17 cellular contexts compared by ENCODE assay signal in genomic region chr12:21649034-21649433, GRCh38. TPM values are rescaled to one million over a fixed set of nuclear protein-coding genes. Genes with fewer than 3 reads are reported as not detected.
A peak's percentile ranks its signal among the peaks of the same experiment; 100 is the strongest.
DNase-seq lines count a peak whose midpoint lies in the region; ATAC-seq and TF ChIP-seq lines count a peak whose summit lies in the region.
"Had no signal": no experiment of that assay in that cellular context is flagged by ENCODE, and none has a peak within 500 bp of the region (broad histone marks: within the 10 kb centered on the region; RNA-seq: fewer than 3 reads in every experiment).

No MANE protein-coding gene starts in this region.

- intact Hi-C loops in left ventricle myocardium superior (cut with micrococcal nuclease) = no loop called here
- intact Hi-C loops in Right ventricle myocardium inferior (cut with DNase I) = no loop called here

- no peak for DNase-seq in left ventricle myocardium superior
- no peak for DNase-seq in Right ventricle myocardium inferior (ENCODE audit: missing footprints)
- no peak for DNase-seq in GM23338 (ENCODE audit: low spot score)
- no peak for DNase-seq in effector memory CD8-positive, alpha-beta T cell
- DNase-seq in osteoblast (ENCODE audit: insufficient read length, low spot score, missing footprints) = no peak
- no peak for DNase-seq in NCI-H146 (lab: John Stamatoyannopoulos, UW)
- DNase-seq: EL, MV-4-11, NCI-H1417 treated with DMSO at 0.1 percent for 48 hours, NCI-H2029 treated with DMSO at 0.1 percent for 48 hours, NCI-H510A, Peyer's patch, SHP77 had no signal

- no peaks in the 10 kb centered on the region for H3K9me2 ChIP-seq in GM23338 (ENCODE audit: insufficient read depth)

- no peaks in the 10 kb centered on the region for H3K9me3 ChIP-seq in osteoblast (ENCODE audit: low read depth, low read length)
- H3K9me3 ChIP-seq: HAP-1, Peyer's patch had no signal

- H3F3A ChIP-seq in GM23338 (replicated peaks; ENCODE audit: low read depth) = no peaks in the 10 kb centered on the region

- H3K4me1 ChIP-seq in GM23338 (ENCODE audit: insufficient read depth) (peaks cover 46% of the 10 kb centered on the region), osteoblast (ENCODE audit: insufficient read depth, low read length) (no peaks in the 10 kb centered on the region)
- H3K4me1 ChIP-seq: Peyer's patch had no signal

- H3K27ac Mint-ChIP-seq in GM23338 = no peak overlapping the region
- peak overlapping the region; percentile 7 to 51 for H3K27ac Mint-ChIP-seq in effector memory CD8-positive, alpha-beta T cell

- H3K27ac ChIP-seq in GM23338 (ENCODE audit: low read depth) (no peak overlapping the region), osteoblast (ENCODE audit: low read depth, low read length) (no peak overlapping the region)
- H3K27ac ChIP-seq: Peyer's patch had no signal

- peaks cover 94% of the 10 kb centered on the region for H3K79me2 ChIP-seq in GM23338 (replicated peaks; ENCODE audit: insufficient read depth)
- peaks cover 50% of the 10 kb centered on the region for H3K79me2 ChIP-seq in osteoblast (ENCODE audit: insufficient read depth, low read length)

- H3K27me3 ChIP-seq in GM23338 (ENCODE audit: insufficient read depth) = no peaks in the 10 kb centered on the region
- no peaks in the 10 kb centered on the region for H3K27me3 ChIP-seq in osteoblast (ENCODE audit: insufficient read depth, low read length)
- H3K27me3 ChIP-seq: Peyer's patch had no signal

- TF ChIP-seq CTCF in GM23338 (conservative IDR thresholded peaks at IDR 0.05; ENCODE audit: low read depth in 2 of 2) = no peak
- no peak for TF ChIP-seq CTCF in osteoblast (IDR thresholded peaks at IDR 0.05; ENCODE audit: extremely low read depth, low read depth, low read length)

- ATAC-seq in left ventricle myocardium superior = peak; percentile 35
- no peak for ATAC-seq in Right ventricle myocardium inferior
- no peak for ATAC-seq in GM23338
- ATAC-seq in effector memory CD8-positive, alpha-beta T cell (replicated peaks) = no peak
- ATAC-seq in GM18502 (IDR thresholded peaks at IDR 0.05; ENCODE audit: poor library complexity, unreplicated experiment) = no peak

- peaks cover 76% of the 10 kb centered on the region for H3K4me1 Mint-ChIP-seq in GM23338
- H3K4me1 Mint-ChIP-seq in effector memory CD8-positive, alpha-beta T cell (ENCODE audit: low read depth in 2 of 2) = peaks cover 19 to 62% of the 10 kb centered on the region in 2 donors

- H2AFZ ChIP-seq in GM23338 (no peak overlapping the region), osteoblast (ENCODE audit: low read length) (no peak overlapping the region)

- peaks cover 99% of the 10 kb centered on the region for H3K36me3 Mint-ChIP-seq in GM23338 (ENCODE audit: low read depth)
- peaks cover 69% of the 10 kb centered on the region for H3K36me3 Mint-ChIP-seq in effector memory CD8-positive, alpha-beta T cell (ENCODE audit: insufficient read depth)

- H3K4me3 ChIP-seq in GM23338 (no peak overlapping the region; the same call in 1 of the 2 replicates), osteoblast (ENCODE audit: insufficient read depth, low read length) (no peak overlapping the region)
- H3K4me3 ChIP-seq: HAP-1, Peyer's patch had no signal

- no peaks in the 10 kb centered on the region for H3K9me3 Mint-ChIP-seq in GM23338
- no peaks in the 10 kb centered on the region for H3K9me3 Mint-ChIP-seq in effector memory CD8-positive, alpha-beta T cell

- H3K36me3 ChIP-seq in GM23338 (ENCODE audit: insufficient read depth) = peaks cover 86% of the 10 kb centered on the region
- peaks cover 81% of the 10 kb centered on the region for H3K36me3 ChIP-seq in osteoblast (ENCODE audit: insufficient read depth, low read length)

- H4K20me1 ChIP-seq in GM23338 (replicated peaks; ENCODE audit: insufficient read depth) (peaks cover 68% of the 10 kb centered on the region), osteoblast (ENCODE audit: insufficient read depth, low read length) (peaks cover 10% of the 10 kb centered on the region)

- peaks cover 2% of the 10 kb centered on the region for H3K27me3 Mint-ChIP-seq in GM23338 (ENCODE audit: insufficient read depth, low read depth, poor library complexity)
- no peaks in the 10 kb centered on the region for H3K27me3 Mint-ChIP-seq in effector memory CD8-positive, alpha-beta T cell

- peak overlapping the region; percentile 16; the same call in 1 of the 3 replicates for H3K4me3 Mint-ChIP-seq in GM23338
- H3K4me3 Mint-ChIP-seq in effector memory CD8-positive, alpha-beta T cell = no peak overlapping the region

- H3K4me2 ChIP-seq in GM23338 (no peak overlapping the region), osteoblast (ENCODE audit: insufficient read depth, low read length) (no peak overlapping the region)

TF ChIP-seq in GM23338, 12 proteins besides CTCF, POLR2A, EP300 and RAD21:
- no peak for TF ChIP-seq EZH2phosphoT487 (IDR thresholded peaks at IDR 0.05; ENCODE audit: unreplicated experiment)
- no peak for TF ChIP-seq EZH2 (IDR thresholded peaks at IDR 0.05; ENCODE audit: low read depth, unreplicated experiment)
- TF ChIP-seq POLR2AphosphoS5 (IDR thresholded peaks at IDR 0.05; ENCODE audit: low read depth) = peak; percentile 10; the same call in 1 of the 2 replicates
TF ChIP-seq in GM23338: peak in this region for 1.

RNA-seq across cellular contexts. Expression of gene LDHB, which starts 8.6 kb away (rescaled TPM):
- 2,127 TPM for total RNA-seq in left ventricle myocardium superior
- total RNA-seq in Right ventricle myocardium inferior = 1,958 TPM
- 1,537 and 1,654 TPM in 2 replicates for total RNA-seq in GM23338 (2014; rRNA removed; shearing (Covaris generic))
- polyA plus RNA-seq in GM23338 (2016; fragmentation: Nextera tagmentation; extraction: Ambion mirVana) = 1,924 and 1,990 TPM in 2 replicates
- total RNA-seq in osteoblast = 382 and 422 TPM in 2 replicates

RNA-seq across cellular contexts. Expression of gene GYS2, which starts 44.4 kb away (rescaled TPM):
- total RNA-seq in left ventricle myocardium superior (not detected), Right ventricle myocardium inferior (not detected), osteoblast (not detected in 2 replicates)
- not detected in 2 replicates for total RNA-seq in GM23338 (2014; rRNA removed; shearing (Covaris generic))
- not detected in 2 replicates for polyA plus RNA-seq in GM23338 (2016; fragmentation: Nextera tagmentation; extraction: Ambion mirVana)
- total RNA-seq: LHCN-M2, Peyer's patch had no signal
- polyA plus RNA-seq: BJ had no signal
